10 cellular contexts compared by ENCODE assay signal in genomic region chr3:134651347-134652041, GRCh38. TPM values are rescaled to one million over a fixed set of nuclear protein-coding genes. Genes with fewer than 3 reads are reported as not detected.
DNase-seq lines count a peak whose midpoint lies in the region; TF ChIP-seq lines count a peak whose summit lies in the region.
"Had no signal": no experiment of that assay in that cellular context is flagged by ENCODE, and none has a peak within 500 bp of the region (broad histone marks: within the 10 kb centered on the region; RNA-seq: fewer than 3 reads in every experiment).

No MANE protein-coding gene starts in this region.

- peaks cover 7% of the 10 kb centered on the region for H3K4me1 ChIP-seq in neural progenitor cell

- DNase-seq in AG08396 (ENCODE audit: low spot score) (peak; percentile 38), RPMI8226 (peak; percentile 29), foreskin fibroblast (peak in 1 of 2 donors; percentile 14), neural progenitor cell (ENCODE audit: low spot score) (peak; percentile 31), LoVo (ENCODE audit: low spot score) (no peak), posterior vena cava (ENCODE audit: low spot score) (no peak), iPS-NIHi7 (ENCODE audit: extremely low spot score) (no peak)
- no peak for DNase-seq in activated naive CD4-positive, alpha-beta T cell treated with anti-CD3 and anti-CD28 coated beads, Interleukin-2, amount 50 U/mL, for 16 hours

- H3K4me2 ChIP-seq in neural progenitor cell: peak overlapping the region; percentile 87

- no peak overlapping the region for H3K27ac ChIP-seq in neural progenitor cell
- H3K27ac ChIP-seq: HL-60 had no signal

- no peak overlapping the region for H3K27ac Mint-ChIP-seq in neural progenitor cell

- peak overlapping the region; percentile 84 for H3K4me3 Mint-ChIP-seq in neural progenitor cell

- no peaks in the 10 kb centered on the region for H3K36me3 ChIP-seq in neural progenitor cell

- no peaks in the 10 kb centered on the region for H3K36me3 Mint-ChIP-seq in neural progenitor cell

- peaks cover 2% of the 10 kb centered on the region for H3K9me3 Mint-ChIP-seq in neural progenitor cell
- H3K9me3 Mint-ChIP-seq: stimulated activated naive CD8-positive, alpha-beta T cell treated with anti-CD3 and anti-CD28 coated beads, Interleukin-15, amount 100 ng/mL, for 72 hours had no signal

- H3F3A ChIP-seq in neural progenitor cell (ENCODE audit: low read depth): no peaks in the 10 kb centered on the region

- H3K27me3 Mint-ChIP-seq in neural progenitor cell (ENCODE audit: insufficient read depth, low read depth): peaks cover 27% of the 10 kb centered on the region

- H3K79me2 ChIP-seq in neural progenitor cell (ENCODE audit: low read depth): no peaks in the 10 kb centered on the region

- no peak for TF ChIP-seq CTCF in foreskin fibroblast (IDR thresholded peaks at IDR 0.05; ENCODE audit: low read depth, low read length)
- no peak for TF ChIP-seq CTCF in neural progenitor cell (IDR thresholded peaks at IDR 0.05)

- H3K4me3 ChIP-seq in foreskin fibroblast (ENCODE audit: low read depth in 1 of 2, low read length in 2 of 2) (peak overlapping the region; percentile 50 to 53), neural progenitor cell (peak overlapping the region; percentile 52)

- H2AFZ ChIP-seq in neural progenitor cell (replicated peaks): peak overlapping the region; percentile 12

- no peak overlapping the region for H3K9ac ChIP-seq in neural progenitor cell

- intact Hi-C loops in posterior vena cava (cut with DNase I): loop anchor here in 1 of 2 donors (2.0 kb wide), 1 partner anchor 57 kb away; no protein-coding TSS in a partner anchor

- peaks cover 5% of the 10 kb centered on the region for H4K20me1 ChIP-seq in neural progenitor cell (ENCODE audit: low read depth)

- no peaks in the 10 kb centered on the region for H3K9me3 ChIP-seq in neural progenitor cell (ENCODE audit: low read depth)

- H3K27me3 ChIP-seq in neural progenitor cell: peaks cover 100% of the 10 kb centered on the region

- H3K4me1 Mint-ChIP-seq in neural progenitor cell: peaks cover 7% of the 10 kb centered on the region

RNA-seq across cellular contexts. Expression of gene KY, which starts 0.7 kb away (rescaled TPM):
- total RNA-seq in neural progenitor cell (ENCODE audit: low replicate concordance) (0.09 TPM in 1 of 2 replicates, not detected in the other), posterior vena cava (1 to 10 TPM; 3.2 to 3.8 TPM)

Comparison
In these comparisons a context has a peak if more than half of its experiments do, and no peak if none do; other contexts are left out.
1. DNase-seq: peak in AG08396 (single experiment), RPMI8226 (single experiment) and neural progenitor cell (single experiment); none in LoVo (single experiment), posterior vena cava (single experiment), activated naive CD4-positive, alpha-beta T cell treated with anti-CD3 and anti-CD28 coated beads, Interleukin-2, amount 50 U/mL, for 16 hours (single experiment) and iPS-NIHi7 (single experiment).